Comparison of ENCODE assay signal across 13 cellular contexts in the genomic region with DNA sequence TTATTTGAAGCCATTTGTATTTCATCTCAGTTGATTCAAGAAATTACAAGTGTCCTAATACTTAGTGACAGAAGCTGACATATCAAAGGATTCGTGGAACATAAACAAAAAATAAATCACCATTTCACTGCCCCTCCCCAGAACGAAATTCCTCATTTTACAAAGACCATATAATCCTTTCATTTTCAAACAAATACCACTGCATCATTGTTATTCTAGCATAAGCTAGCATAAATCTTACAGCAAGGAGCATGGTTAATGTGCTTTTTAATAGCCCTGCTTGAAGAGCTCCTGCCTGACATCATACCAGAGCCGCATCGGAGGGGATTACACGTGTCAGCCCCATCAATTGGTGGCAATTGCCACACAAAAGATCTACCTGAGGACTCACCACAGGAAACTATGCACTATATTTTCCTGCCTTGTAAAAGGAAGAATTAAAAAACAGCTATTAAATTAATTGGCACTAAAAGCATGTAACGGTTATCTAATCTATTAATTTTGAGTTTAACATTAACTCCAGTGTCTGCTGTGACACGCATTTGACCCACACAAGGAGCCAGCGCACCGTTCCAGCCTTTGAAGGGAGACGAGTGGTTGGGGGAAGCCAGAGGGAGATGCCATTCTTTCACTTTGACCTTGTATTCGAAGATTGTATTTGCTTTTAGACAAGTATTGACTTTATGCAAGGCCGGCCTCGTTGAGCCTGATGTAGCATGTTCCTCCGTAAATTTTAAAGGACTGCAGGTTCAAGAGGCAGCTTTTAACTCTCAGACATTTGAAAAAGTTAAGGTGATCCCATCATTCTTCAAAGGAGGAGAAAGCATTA.
"Had no signal": no experiment of that assay in that cellular context is flagged by ENCODE, and none has a peak within 500 bp of the region (broad histone marks: within the 10 kb centered on the region; RNA-seq: fewer than 3 reads in every experiment).

No MANE protein-coding gene starts in this region.

- H3K36me3 ChIP-seq: esophagus muscularis mucosa, ovary, thyroid gland, WERI-Rb-1 had no signal

- H3K4me1 ChIP-seq: esophagus muscularis mucosa, thyroid gland had no signal

- DNase-seq: activated CD4-positive, alpha-beta T cell treated with anti-CD3 and anti-CD28 coated beads for 4 hours; activated CD8-positive, alpha-beta memory T cell treated with anti-CD3 and anti-CD28 coated beads, Interleukin-2, amount 50 U/mL, for 4 hours; activated CD8-positive, alpha-beta T cell treated with anti-CD3 and anti-CD28 coated beads for 36 hours; activated naive CD4-positive, alpha-beta T cell; aorta; glutamatergic neuron; left cardiac atrium; ovary; stimulated activated CD4-positive, alpha-beta T cell treated with anti-CD3 and anti-CD28 coated beads, Interleukin-4, amount 100 ng/mL, for 4 hours; T1000; WERI-Rb-1 had no signal

- H3K27ac ChIP-seq: esophagus muscularis mucosa, ovary, thyroid gland, WERI-Rb-1 had no signal

- H3K9me3 ChIP-seq: esophagus muscularis mucosa, ovary, thyroid gland had no signal

- H3K4me3 ChIP-seq: esophagus muscularis mucosa, ovary, thyroid gland had no signal

- H3K27me3 ChIP-seq: ovary, thyroid gland had no signal

- ATAC-seq: activated CD8-positive, alpha-beta T cell treated with anti-CD3 and anti-CD28 coated beads for 36 hours; left cardiac atrium had no signal
